In the genomic region with DNA sequence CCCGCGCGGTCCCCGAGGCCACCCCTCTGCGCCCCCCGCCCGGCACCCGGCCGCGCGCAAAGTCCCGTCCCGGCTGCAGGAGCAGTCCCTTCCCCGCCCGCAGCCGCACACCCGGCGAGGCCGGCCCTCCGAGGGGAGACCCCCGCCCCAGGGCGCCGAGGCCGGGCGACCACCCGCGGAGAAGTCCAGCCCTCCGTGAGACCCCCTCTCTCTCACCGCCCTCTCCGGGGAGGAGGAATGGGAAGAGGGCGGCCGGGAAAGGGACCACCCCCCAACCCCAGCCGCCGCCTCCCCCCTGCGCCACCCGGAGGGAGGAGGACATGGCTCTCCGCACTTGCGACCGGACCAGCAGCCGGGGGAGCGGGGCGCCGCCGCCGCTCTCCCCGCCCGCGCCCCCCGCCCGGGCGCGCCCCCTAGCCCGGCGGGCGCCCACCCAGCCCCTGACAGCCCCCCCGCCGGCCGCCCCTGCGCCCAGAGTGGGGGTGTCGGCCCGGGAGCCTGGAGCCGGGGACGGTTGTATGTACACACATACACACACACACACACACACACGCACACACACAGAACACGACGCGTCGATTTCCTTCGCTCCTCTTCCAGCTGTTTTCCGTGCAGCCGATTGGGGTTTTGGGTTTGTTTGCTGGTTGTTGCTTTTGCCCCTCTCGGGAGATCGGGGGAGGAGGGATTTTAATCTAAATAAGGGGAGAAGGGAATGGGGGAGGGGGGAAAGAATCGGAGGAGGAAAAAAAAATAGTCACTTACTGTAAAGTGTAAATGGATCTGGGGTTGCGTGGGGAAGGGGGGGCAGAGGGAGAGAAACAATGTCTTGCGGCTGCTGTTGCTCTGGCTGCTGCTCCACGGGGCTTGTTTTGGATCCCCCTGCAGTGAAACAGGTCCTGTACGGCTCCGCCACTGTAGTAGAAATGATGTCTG, we compare ENCODE assay signal across 1 cellular context.
TF ChIP-seq lines count a peak whose summit lies in the region.

Gene ATXN1 (minus strand): TSS at position 925 of the 933 bp plus-strand sequence.

TF ChIP-seq in HepG2, 621 proteins besides CTCF, POLR2A, EP300 and RAD21 (continued from another document and continues in another):
- TF ChIP-seq, protein P1, sequence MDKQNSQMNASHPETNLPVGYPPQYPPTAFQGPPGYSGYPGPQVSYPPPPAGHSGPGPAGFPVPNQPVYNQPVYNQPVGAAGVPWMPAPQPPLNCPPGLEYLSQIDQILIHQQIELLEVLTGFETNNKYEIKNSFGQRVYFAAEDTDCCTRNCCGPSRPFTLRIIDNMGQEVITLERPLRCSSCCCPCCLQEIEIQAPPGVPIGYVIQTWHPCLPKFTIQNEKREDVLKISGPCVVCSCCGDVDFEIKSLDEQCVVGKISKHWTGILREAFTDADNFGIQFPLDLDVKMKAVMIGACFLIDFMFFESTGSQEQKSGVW (CRISPR knock-in tag; IDR thresholded peaks at IDR 0.05; ENCODE audit: borderline replicate concordance), result no peak; the same call in 1 of the 2 replicates
- TF ChIP-seq SAP130 (CRISPR knock-in tag; IDR thresholded peaks at IDR 0.05; ENCODE audit: low read depth) (no peak; the same call in none of the 2 replicates), ZNF354B (CRISPR knock-in tag; IDR thresholded peaks at IDR 0.05) (no peak), PREB (CRISPR knock-in tag; IDR thresholded peaks at IDR 0.05) (no peak), KLF12 (CRISPR knock-in tag; IDR thresholded peaks at IDR 0.05; ENCODE audit: borderline replicate concordance) (no peak), NCOA1 (CRISPR knock-in tag; IDR thresholded peaks at IDR 0.05) (no peak), MIXL1 (CRISPR knock-in tag; IDR thresholded peaks at IDR 0.05) (no peak), RCOR2 (CRISPR knock-in tag; IDR thresholded peaks at IDR 0.05) (no peak), HNRNPL (IDR thresholded peaks at IDR 0.05; ENCODE audit: low read depth, low read length) (no peak), ZEB1 (IDR thresholded peaks at IDR 0.05; ENCODE audit: insufficient replicate concordance, low read depth) (no peak), RFXAP (CRISPR knock-in tag; IDR thresholded peaks at IDR 0.05; ENCODE audit: borderline replicate concordance) (no peak), AKAP8 (CRISPR knock-in tag; IDR thresholded peaks at IDR 0.05) (no peak), U2AF2 (IDR thresholded peaks at IDR 0.05; ENCODE audit: low read depth, low read length) (no peak), NFATC3 (CRISPR knock-in tag; IDR thresholded peaks at IDR 0.05) (no peak), ZNF335 (CRISPR knock-in tag; IDR thresholded peaks at IDR 0.05) (no peak), LCORL (IDR thresholded peaks at IDR 0.05) (0 out of 2 replicates have a peak, but pooled peaks have one; percentile 17), LCORL (CRISPR knock-in tag; IDR thresholded peaks at IDR 0.05) (no peak), HOXA9 (CRISPR knock-in tag; IDR thresholded peaks at IDR 0.05; ENCODE audit: borderline replicate concordance) (0 out of 2 replicates have a peak, but pooled peaks have one; percentile 55), ATAD3A (CRISPR knock-in tag; IDR thresholded peaks at IDR 0.05) (no peak), TGIF2 (CRISPR knock-in tag; IDR thresholded peaks at IDR 0.05) (no peak), ZSCAN21 (CRISPR knock-in tag; IDR thresholded peaks at IDR 0.05; ENCODE audit: borderline replicate concordance) (no peak), ZNF446 (CRISPR knock-in tag; IDR thresholded peaks at IDR 0.05) (no peak), RNF2 (conservative IDR thresholded peaks at IDR 0.05; ENCODE audit: low read depth) (no peak), TOE1 (CRISPR knock-in tag; IDR thresholded peaks at IDR 0.05) (no peak), ZNF432 (CRISPR knock-in tag; IDR thresholded peaks at IDR 0.05; ENCODE audit: borderline replicate concordance) (no peak), KDM6A (CRISPR knock-in tag; IDR thresholded peaks at IDR 0.05; ENCODE audit: low read depth) (no peak), ZNF3 (CRISPR knock-in tag; IDR thresholded peaks at IDR 0.05) (no peak), ARID2 (CRISPR knock-in tag; IDR thresholded peaks at IDR 0.05; ENCODE audit: borderline replicate concordance) (no peak), SOX5 (CRISPR knock-in tag; IDR thresholded peaks at IDR 0.05; ENCODE audit: borderline replicate concordance) (no peak), ZNF550 (CRISPR knock-in tag; IDR thresholded peaks at IDR 0.05; ENCODE audit: borderline replicate concordance) (no peak), ZNF407 (CRISPR knock-in tag; IDR thresholded peaks at IDR 0.05; ENCODE audit: not compliant biosample characterization) (no peak), PITX1 (CRISPR knock-in tag; IDR thresholded peaks at IDR 0.05) (no peak), CBX2 (IDR thresholded peaks at IDR 0.05; ENCODE audit: low read depth, low read length) (no peak), CBX2 (CRISPR knock-in tag; IDR thresholded peaks at IDR 0.05; ENCODE audit: low read depth) (no peak), NFKB2 (CRISPR knock-in tag; IDR thresholded peaks at IDR 0.05; ENCODE audit: borderline replicate concordance) (no peak), ZNF678 (CRISPR knock-in tag; IDR thresholded peaks at IDR 0.05) (no peak), FOSL2 (CRISPR knock-in tag; IDR thresholded peaks at IDR 0.05) (no peak)
- TF ChIP-seq, protein P2, sequence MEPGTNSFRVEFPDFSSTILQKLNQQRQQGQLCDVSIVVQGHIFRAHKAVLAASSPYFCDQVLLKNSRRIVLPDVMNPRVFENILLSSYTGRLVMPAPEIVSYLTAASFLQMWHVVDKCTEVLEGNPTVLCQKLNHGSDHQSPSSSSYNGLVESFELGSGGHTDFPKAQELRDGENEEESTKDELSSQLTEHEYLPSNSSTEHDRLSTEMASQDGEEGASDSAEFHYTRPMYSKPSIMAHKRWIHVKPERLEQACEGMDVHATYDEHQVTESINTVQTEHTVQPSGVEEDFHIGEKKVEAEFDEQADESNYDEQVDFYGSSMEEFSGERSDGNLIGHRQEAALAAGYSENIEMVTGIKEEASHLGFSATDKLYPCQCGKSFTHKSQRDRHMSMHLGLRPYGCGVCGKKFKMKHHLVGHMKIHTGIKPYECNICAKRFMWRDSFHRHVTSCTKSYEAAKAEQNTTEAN (CRISPR knock-in tag; conservative IDR thresholded peaks at IDR 0.05), result no peak
- TF ChIP-seq, protein P3, sequence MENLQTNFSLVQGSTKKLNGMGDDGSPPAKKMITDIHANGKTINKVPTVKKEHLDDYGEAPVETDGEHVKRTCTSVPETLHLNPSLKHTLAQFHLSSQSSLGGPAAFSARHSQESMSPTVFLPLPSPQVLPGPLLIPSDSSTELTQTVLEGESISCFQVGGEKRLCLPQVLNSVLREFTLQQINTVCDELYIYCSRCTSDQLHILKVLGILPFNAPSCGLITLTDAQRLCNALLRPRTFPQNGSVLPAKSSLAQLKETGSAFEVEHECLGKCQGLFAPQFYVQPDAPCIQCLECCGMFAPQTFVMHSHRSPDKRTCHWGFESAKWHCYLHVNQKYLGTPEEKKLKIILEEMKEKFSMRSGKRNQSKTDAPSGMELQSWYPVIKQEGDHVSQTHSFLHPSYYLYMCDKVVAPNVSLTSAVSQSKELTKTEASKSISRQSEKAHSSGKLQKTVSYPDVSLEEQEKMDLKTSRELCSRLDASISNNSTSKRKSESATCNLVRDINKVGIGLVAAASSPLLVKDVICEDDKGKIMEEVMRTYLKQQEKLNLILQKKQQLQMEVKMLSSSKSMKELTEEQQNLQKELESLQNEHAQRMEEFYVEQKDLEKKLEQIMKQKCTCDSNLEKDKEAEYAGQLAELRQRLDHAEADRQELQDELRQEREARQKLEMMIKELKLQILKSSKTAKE (CRISPR knock-in tag; IDR thresholded peaks at IDR 0.05; ENCODE audit: borderline replicate concordance), result no peak
- TF ChIP-seq, protein P4, sequence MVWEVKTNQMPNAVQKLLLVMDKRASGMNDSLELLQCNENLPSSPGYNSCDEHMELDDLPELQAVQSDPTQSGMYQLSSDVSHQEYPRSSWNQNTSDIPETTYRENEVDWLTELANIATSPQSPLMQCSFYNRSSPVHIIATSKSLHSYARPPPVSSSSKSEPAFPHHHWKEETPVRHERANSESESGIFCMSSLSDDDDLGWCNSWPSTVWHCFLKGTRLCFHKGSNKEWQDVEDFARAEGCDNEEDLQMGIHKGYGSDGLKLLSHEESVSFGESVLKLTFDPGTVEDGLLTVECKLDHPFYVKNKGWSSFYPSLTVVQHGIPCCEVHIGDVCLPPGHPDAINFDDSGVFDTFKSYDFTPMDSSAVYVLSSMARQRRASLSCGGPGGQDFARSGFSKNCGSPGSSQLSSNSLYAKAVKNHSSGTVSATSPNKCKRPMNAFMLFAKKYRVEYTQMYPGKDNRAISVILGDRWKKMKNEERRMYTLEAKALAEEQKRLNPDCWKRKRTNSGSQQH (CRISPR knock-in tag; IDR thresholded peaks at IDR 0.05; ENCODE audit: low read depth), result 0 out of 2 replicates have a peak, but pooled peaks have one; percentile 52
- TF ChIP-seq, protein P5, sequence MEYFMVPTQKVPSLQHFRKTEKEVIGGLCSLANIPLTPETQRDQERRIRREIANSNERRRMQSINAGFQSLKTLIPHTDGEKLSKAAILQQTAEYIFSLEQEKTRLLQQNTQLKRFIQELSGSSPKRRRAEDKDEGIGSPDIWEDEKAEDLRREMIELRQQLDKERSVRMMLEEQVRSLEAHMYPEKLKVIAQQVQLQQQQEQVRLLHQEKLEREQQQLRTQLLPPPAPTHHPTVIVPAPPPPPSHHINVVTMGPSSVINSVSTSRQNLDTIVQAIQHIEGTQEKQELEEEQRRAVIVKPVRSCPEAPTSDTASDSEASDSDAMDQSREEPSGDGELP (IDR thresholded peaks at IDR 0.05; ENCODE audit: borderline replicate concordance, low read depth), result peak; percentile 61
- TF ChIP-seq, protein P6, sequence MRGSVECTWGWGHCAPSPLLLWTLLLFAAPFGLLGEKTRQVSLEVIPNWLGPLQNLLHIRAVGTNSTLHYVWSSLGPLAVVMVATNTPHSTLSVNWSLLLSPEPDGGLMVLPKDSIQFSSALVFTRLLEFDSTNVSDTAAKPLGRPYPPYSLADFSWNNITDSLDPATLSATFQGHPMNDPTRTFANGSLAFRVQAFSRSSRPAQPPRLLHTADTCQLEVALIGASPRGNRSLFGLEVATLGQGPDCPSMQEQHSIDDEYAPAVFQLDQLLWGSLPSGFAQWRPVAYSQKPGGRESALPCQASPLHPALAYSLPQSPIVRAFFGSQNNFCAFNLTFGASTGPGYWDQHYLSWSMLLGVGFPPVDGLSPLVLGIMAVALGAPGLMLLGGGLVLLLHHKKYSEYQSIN (CRISPR knock-in tag; IDR thresholded peaks at IDR 0.05; ENCODE audit: borderline replicate concordance), result no peak
